17 cellular contexts compared by ENCODE assay signal in genomic region chr20:50092436-50092835, GRCh38. TPM values are rescaled to one million over a fixed set of nuclear protein-coding genes. Genes with fewer than 3 reads are reported as not detected.
DNase-seq lines count a peak whose midpoint lies in the region; ATAC-seq and TF ChIP-seq lines count a peak whose summit lies in the region.
"Had no signal": no experiment of that assay in that cellular context is flagged by ENCODE, and none has a peak within 500 bp of the region (broad histone marks: within the 10 kb centered on the region; RNA-seq: fewer than 3 reads in every experiment).

No MANE protein-coding gene starts in this region.

- peaks cover 92% of the 10 kb centered on the region for H3K79me2 ChIP-seq in PC-9 (ENCODE audit: low read depth)
- H3K79me2 ChIP-seq in osteoblast (ENCODE audit: insufficient read depth, low read length) = peaks cover 93% of the 10 kb centered on the region

- intact Hi-C loops in CD4-positive, alpha-beta memory T cell (cut with micrococcal nuclease) = no loop called here
- intact Hi-C loops in PC-9 (cut with micrococcal nuclease; ENCODE audit: unreplicated experiment) = no loop called here
- intact Hi-C loops in activated CD4-positive, alpha-beta memory T cell treated with anti-CD3 and anti-CD28 coated beads for 36 hours (cut with micrococcal nuclease) = no loop called here

- POLR2A ChIA-PET in CD4-positive, alpha-beta memory T cell (lab: Charles Lee; ENCODE audit: partially characterized antibody) = no interaction called here
- POLR2A ChIA-PET in PC-9 (lab: Charles Lee; ENCODE audit: unreplicated experiment) = no interaction called here
- POLR2A ChIA-PET in activated CD4-positive, alpha-beta memory T cell treated with anti-CD3 and anti-CD28 coated beads for 36 hours (lab: Charles Lee) = interaction anchor here (1.0 kb wide), 1 partner anchor 11 kb away, joined by 3 read pairs; no protein-coding TSS in a partner anchor

- WGBS in tibial nerve, 2 donors = 59 to 63% methylated on average over 4 of the region's 4 CpGs

- H4K20me1 ChIP-seq in PC-9 (ENCODE audit: insufficient read depth) (peaks cover 45% of the 10 kb centered on the region), osteoblast (ENCODE audit: insufficient read depth, low read length) (peaks cover 45% of the 10 kb centered on the region)

- no TSS peak for BruUV-seq in PC-9 (replicated peaks; lab: Mats Ljungman, UMichigan)

- H3K4me1 ChIP-seq in CD4-positive, alpha-beta memory T cell (ENCODE audit: insufficient read depth, low read length) = peaks cover 2% of the 10 kb centered on the region
- H3K4me1 ChIP-seq in PC-9 (replicated peaks; ENCODE audit: insufficient read depth) = peaks cover 25% of the 10 kb centered on the region
- peaks cover 16% of the 10 kb centered on the region for H3K4me1 ChIP-seq in osteoblast (ENCODE audit: insufficient read depth, low read length)
- peaks cover 0 to 16% (median 0%) of the 10 kb centered on the region in 4 donors for H3K4me1 ChIP-seq in tibial nerve

- no peak overlapping the region for H3K27ac ChIP-seq in CD4-positive, alpha-beta memory T cell (ENCODE audit: low read depth, low read length)
- H3K27ac ChIP-seq in PC-9 (0 out of 2 replicates have a peak overlapping the region, but pooled peaks have one; percentile 11), epithelial cell of prostate (peak overlapping the region; percentile 16), osteoblast (ENCODE audit: low read depth, low read length) (peak overlapping the region; percentile 62), tibial nerve (no peak overlapping the region)

- no peaks in the 10 kb centered on the region for H3K9me2 ChIP-seq in PC-9 (ENCODE audit: insufficient read depth)

- no peaks in the 10 kb centered on the region for H3K27me3 ChIP-seq in CD4-positive, alpha-beta memory T cell (ENCODE audit: insufficient read depth, low read length)
- H3K27me3 ChIP-seq in PC-9 (ENCODE audit: insufficient read depth, low read depth) = no peaks in the 10 kb centered on the region
- no peaks in the 10 kb centered on the region for H3K27me3 ChIP-seq in osteoblast (ENCODE audit: insufficient read depth, low read length)
- H3K27me3 ChIP-seq in tibial nerve = no peaks in the 10 kb centered on the region

- H2AFZ ChIP-seq in PC-9 (no peak overlapping the region), osteoblast (ENCODE audit: low read length) (no peak overlapping the region)

- peaks cover 28 to 74% of the 10 kb centered on the region in 2 donors for H3K36me3 Mint-ChIP-seq in CD4-positive, alpha-beta memory T cell
- H3K36me3 Mint-ChIP-seq in activated CD4-positive, alpha-beta memory T cell treated with anti-CD3 and anti-CD28 coated beads for 36 hours = peaks cover 30% of the 10 kb centered on the region

- H3K9me3 Mint-ChIP-seq in CD4-positive, alpha-beta memory T cell = no peaks in the 10 kb centered on the region
- H3K9me3 Mint-ChIP-seq in activated CD4-positive, alpha-beta memory T cell treated with anti-CD3 and anti-CD28 coated beads for 36 hours = no peaks in the 10 kb centered on the region
- H3K9me3 Mint-ChIP-seq: neural crest cell had no signal

- peak overlapping the region in 6 of 7 donors; percentile 0 to 68 (median 42) for H3K27ac Mint-ChIP-seq in CD4-positive, alpha-beta memory T cell
- no peak overlapping the region for H3K27ac Mint-ChIP-seq in activated CD4-positive, alpha-beta memory T cell treated with anti-CD3 and anti-CD28 coated beads for 36 hours

- peaks cover 47% of the 10 kb centered on the region for H3F3A ChIP-seq in PC-9 (ENCODE audit: insufficient read depth, low read depth)

- H3K27me3 Mint-ChIP-seq in CD4-positive, alpha-beta memory T cell = no peaks in the 10 kb centered on the region
- no peaks in the 10 kb centered on the region for H3K27me3 Mint-ChIP-seq in activated CD4-positive, alpha-beta memory T cell treated with anti-CD3 and anti-CD28 coated beads for 36 hours

- peaks cover 48% of the 10 kb centered on the region for H3K36me3 ChIP-seq in CD4-positive, alpha-beta memory T cell (ENCODE audit: insufficient read depth, low read length)
- H3K36me3 ChIP-seq in PC-9 (ENCODE audit: low read depth) = peaks cover 41% of the 10 kb centered on the region
- H3K36me3 ChIP-seq in osteoblast (ENCODE audit: insufficient read depth, low read length) = peaks cover 53% of the 10 kb centered on the region
- H3K36me3 ChIP-seq in tibial nerve = peaks cover 0 to 59% (median 7%) of the 10 kb centered on the region in 3 donors

- CTCF ChIA-PET in CD4-positive, alpha-beta memory T cell (lab: Charles Lee; ENCODE audit: partially characterized antibody) = interaction anchor here (1.4 kb wide), 1 partner anchor 9 kb away, joined by 6 read pairs; no protein-coding TSS in a partner anchor
- CTCF ChIA-PET in PC-9 (lab: Charles Lee) = interaction anchor here (0.8 kb wide), 1 partner anchor 60 kb away, joined by 25 read pairs; no protein-coding TSS in a partner anchor
- CTCF ChIA-PET in activated CD4-positive, alpha-beta memory T cell treated with anti-CD3 and anti-CD28 coated beads for 36 hours (lab: Charles Lee) = interaction anchor here (0.8 to 1.5 kb wide), 3 partner anchors 8 to 77 kb away, joined by 3 to 7 read pairs (median 4); no protein-coding TSS in a partner anchor

- ATAC-seq in GM19324 (IDR thresholded peaks at IDR 0.05; ENCODE audit: low FRiP score, unreplicated experiment) = no peak
- ATAC-seq: right cardiac atrium had no signal

- H3K9me3 ChIP-seq in CD4-positive, alpha-beta memory T cell (ENCODE audit: control insufficient read depth in 1 of 2, low read length in 2 of 2) = no peaks in the 10 kb centered on the region
- H3K9me3 ChIP-seq in PC-9 (ENCODE audit: insufficient read depth, low read depth) (no peaks in the 10 kb centered on the region), osteoblast (ENCODE audit: low read depth, low read length) (no peaks in the 10 kb centered on the region), tibial nerve (no peaks in the 10 kb centered on the region)

- H3K4me2 ChIP-seq in PC-9 (no peak overlapping the region), osteoblast (ENCODE audit: insufficient read depth, low read length) (no peak overlapping the region)

- DNase-seq in CD4-positive, alpha-beta memory T cell = no peak
- DNase-seq in PC-9 (no peak), epithelial cell of prostate (ENCODE audit: low read depth, low spot score) (no peak), osteoblast (ENCODE audit: insufficient read length, low spot score, missing footprints) (peak; percentile 42), tibial nerve (ENCODE audit: low spot score in 2 of 2) (no peak), NOMO-1 treated with DMSO at 0.1 percent for 48 hours (lab: John Stamatoyannopoulos, UW; ENCODE audit: unreplicated experiment) (no peak)
- DNase-seq in activated CD4-positive, alpha-beta memory T cell treated with anti-CD3 and anti-CD28 coated beads for 36 hours = no peak
- DNase-seq: activated CD4-positive, alpha-beta T cell treated with anti-CD3 and anti-CD28 coated beads, Interleukin-2, amount 50 U/mL, for 1 hour; Calu3; cerebellar nuclear complex; MM.1S; NCI-H2029 treated with DMSO at 0.1 percent for 48 hours; NCI-H524; right cardiac atrium; stimulated activated CD4-positive, alpha-beta T cell treated with anti-CD3 and anti-CD28 coated beads, Interleukin-2, amount 100 ng/mL, for 24 hours had no signal

- no peak for TF ChIP-seq CTCF in PC-9 (conservative IDR thresholded peaks at IDR 0.05)
- TF ChIP-seq CTCF in osteoblast (IDR thresholded peaks at IDR 0.05; ENCODE audit: extremely low read depth, low read depth, low read length) = no peak
- no peak for TF ChIP-seq CTCF in tibial nerve (IDR thresholded peaks at IDR 0.05)

- H3K4me3 Mint-ChIP-seq in CD4-positive, alpha-beta memory T cell = no peak overlapping the region
- H3K4me3 Mint-ChIP-seq in activated CD4-positive, alpha-beta memory T cell treated with anti-CD3 and anti-CD28 coated beads for 36 hours = no peak overlapping the region
- H3K4me3 Mint-ChIP-seq: neural crest cell had no signal

- no peak for TF ChIP-seq POLR2A in tibial nerve (IDR thresholded peaks at IDR 0.05)

- peaks cover 12 to 26% (median 18%) of the 10 kb centered on the region in 4 donors for H3K4me1 Mint-ChIP-seq in CD4-positive, alpha-beta memory T cell
- H3K4me1 Mint-ChIP-seq in activated CD4-positive, alpha-beta memory T cell treated with anti-CD3 and anti-CD28 coated beads for 36 hours (ENCODE audit: low read depth) = peaks cover 28% of the 10 kb centered on the region

- no peak for TF ChIP-seq EP300 in tibial nerve (IDR thresholded peaks at IDR 0.05)

- no peak overlapping the region for H3K4me3 ChIP-seq in CD4-positive, alpha-beta memory T cell (ENCODE audit: low read length in 2 of 2)
- H3K4me3 ChIP-seq in PC-9 (no peak overlapping the region), osteoblast (ENCODE audit: insufficient read depth, low read length) (no peak overlapping the region), tibial nerve (no peak overlapping the region)

RNA-seq across cellular contexts. Expression of gene UBE2V1, which starts 20.5 kb away (rescaled TPM):
- total RNA-seq in CD4-positive, alpha-beta memory T cell = 100 to 1,000 TPM; 131 to 133 TPM
- 100 to 1,000 TPM; 151 to 176 TPM for polyA plus RNA-seq in CD4-positive, alpha-beta memory T cell
- 137 and 174 TPM in 2 replicates for total RNA-seq in PC-9 (2021)
- 90.8 and 100 TPM in 2 replicates for total RNA-seq in osteoblast
- 100 to 1,000 TPM; 167 to 172 TPM for total RNA-seq in activated CD4-positive, alpha-beta memory T cell treated with anti-CD3 and anti-CD28 coated beads for 36 hours
- 10 to 100 TPM; 58.8 to 86.7 (median 77.3) TPM for total RNA-seq in tibial nerve

Comparison
In these comparisons a context has a peak if more than half of its experiments do, and no peak if none do; other contexts are left out.
1. H3K27ac ChIP-seq: peak in PC-9 (single experiment), epithelial cell of prostate (single experiment) and osteoblast (single experiment); none in CD4-positive, alpha-beta memory T cell (single experiment) and tibial nerve (0 of 4).